In genomic region chr11:116167706-116168458, GRCh38 we compare ENCODE assay signal across 21 cellular contexts.
A peak's percentile ranks its signal among the peaks of the same experiment; 100 is the strongest.
DNase-seq lines count a peak whose midpoint lies in the region; ATAC-seq and TF ChIP-seq lines count a peak whose summit lies in the region.
"Had no signal": no experiment of that assay in that cellular context is flagged by ENCODE, and none has a peak within 500 bp of the region (broad histone marks: within the 10 kb centered on the region; RNA-seq: fewer than 3 reads in every experiment).

No MANE protein-coding gene starts in this region.

- no peak overlapping the region for H3K4me2 ChIP-seq in GM23338
- H3K4me2 ChIP-seq in hepatocyte: no peak overlapping the region
- H3K4me2 ChIP-seq: BLaER1 treated with 17β-estradiol and CSF1 and Interleukin-3, amounts not matched to agents 10 nM and 100 nM; KMS-11; SK-N-SH had no signal

- no peaks in the 10 kb centered on the region; the same call in 2 of the 3 replicates for H3K36me3 Mint-ChIP-seq in GM23338 (ENCODE audit: low read depth)
- H3K36me3 Mint-ChIP-seq in endothelial cell (ENCODE audit: low read depth, unreplicated experiment): no peaks in the 10 kb centered on the region
- no peaks in the 10 kb centered on the region for H3K36me3 Mint-ChIP-seq in osteocyte (ENCODE audit: unreplicated experiment)
- H3K36me3 Mint-ChIP-seq: CD4-positive, alpha-beta memory T cell had no signal

- DNase-seq in GM23338 (ENCODE audit: low spot score) (no peak), cerebellar cortex (ENCODE audit: low spot score) (peak; percentile 81), endothelial cell (ENCODE audit: low spot score) (peak; percentile 1), osteocyte (ENCODE audit: extremely low spot score, unreplicated experiment) (peak; percentile 65), NCI-H82 (lab: John Stamatoyannopoulos, UW) (no peak), hepatocyte (ENCODE audit: low spot score) (no peak), NOMO-1 treated with DMSO at 0.1 percent for 48 hours (lab: John Stamatoyannopoulos, UW; ENCODE audit: unreplicated experiment) (no peak)
- DNase-seq: Caco-2; CD4-positive, alpha-beta memory T cell; DND-41; GOT3; IMR-90; NCI-H1092 treated with DMSO at 0.1 percent for 48 hours; NCI-H2029; NCI-H524 treated with DMSO at 0.1 percent for 48 hours; SIG-M5; SK-N-SH had no signal

- H3K4me1 Mint-ChIP-seq in GM23338 (peaks cover 14% of the 10 kb centered on the region), endothelial cell (ENCODE audit: unreplicated experiment) (peaks cover 25% of the 10 kb centered on the region), osteocyte (ENCODE audit: unreplicated experiment) (no peaks in the 10 kb centered on the region)
- H3K4me1 Mint-ChIP-seq: CD4-positive, alpha-beta memory T cell had no signal

- H3K27ac Mint-ChIP-seq in GM23338 (no peak overlapping the region), endothelial cell (ENCODE audit: unreplicated experiment) (no peak overlapping the region), osteocyte (ENCODE audit: unreplicated experiment) (no peak overlapping the region)
- H3K27ac Mint-ChIP-seq: CD4-positive, alpha-beta memory T cell had no signal

- H3K79me2 ChIP-seq in GM23338 (replicated peaks; ENCODE audit: insufficient read depth) (no peaks in the 10 kb centered on the region), hepatocyte (no peaks in the 10 kb centered on the region)

- peak; percentile 53 for ATAC-seq in GM23338
- ATAC-seq in GM18867 (IDR thresholded peaks at IDR 0.05; ENCODE audit: unreplicated experiment): no peak
- ATAC-seq: Panc1 had no signal

- H3K4me1 ChIP-seq in GM23338 (ENCODE audit: insufficient read depth): 0 out of 2 replicates have a peak, but pooled peaks cover 4% of the 10 kb centered on the region
- no peaks in the 10 kb centered on the region for H3K4me1 ChIP-seq in hepatocyte (ENCODE audit: insufficient read depth)

- peaks cover 8% of the 10 kb centered on the region for H3K27me3 Mint-ChIP-seq in GM23338 (ENCODE audit: insufficient read depth, low read depth, poor library complexity)
- H3K27me3 Mint-ChIP-seq in endothelial cell (ENCODE audit: unreplicated experiment): peaks cover 10% of the 10 kb centered on the region
- H3K27me3 Mint-ChIP-seq in osteocyte (ENCODE audit: unreplicated experiment): peaks cover 7% of the 10 kb centered on the region

- TF ChIP-seq CTCF in GM23338 (conservative IDR thresholded peaks at IDR 0.05; ENCODE audit: low read depth in 2 of 2) (no peak), endothelial cell (IDR thresholded peaks at IDR 0.05; ENCODE audit: unreplicated experiment) (no peak), osteocyte (IDR thresholded peaks at IDR 0.05) (no peak), hepatocyte (IDR thresholded peaks at IDR 0.05; ENCODE audit: poor library complexity) (no peak)

- no peaks in the 10 kb centered on the region for H3K9me3 Mint-ChIP-seq in GM23338
- no peaks in the 10 kb centered on the region for H3K9me3 Mint-ChIP-seq in endothelial cell (ENCODE audit: unreplicated experiment)
- H3K9me3 Mint-ChIP-seq in osteocyte (ENCODE audit: unreplicated experiment): no peaks in the 10 kb centered on the region

- H3K27ac ChIP-seq in GM23338 (ENCODE audit: low read depth) (no peak overlapping the region), hepatocyte (no peak overlapping the region)
- H3K27ac ChIP-seq: BLaER1 treated with 17β-estradiol and CSF1 and Interleukin-3, amounts not matched to agents 10 nM and 100 nM; KMS-11 had no signal

- H3K9me2 ChIP-seq in GM23338 (ENCODE audit: insufficient read depth) (no peaks in the 10 kb centered on the region), hepatocyte (replicated peaks; ENCODE audit: insufficient read depth) (no peaks in the 10 kb centered on the region)
- H3K9me2 ChIP-seq: SK-N-SH had no signal

- H3K4me3 Mint-ChIP-seq in GM23338 (no peak overlapping the region), endothelial cell (ENCODE audit: unreplicated experiment) (no peak overlapping the region), osteocyte (ENCODE audit: unreplicated experiment) (no peak overlapping the region)
- H3K4me3 Mint-ChIP-seq: CD4-positive, alpha-beta memory T cell had no signal

- H3K36me3 ChIP-seq in GM23338 (ENCODE audit: insufficient read depth) (no peaks in the 10 kb centered on the region), hepatocyte (replicated peaks; ENCODE audit: insufficient read depth, low read depth) (no peaks in the 10 kb centered on the region)
- H3K36me3 ChIP-seq: BLaER1 treated with 17β-estradiol and CSF1 and Interleukin-3, amounts not matched to agents 10 nM and 100 nM had no signal

- H2AFZ ChIP-seq in GM23338 (no peak overlapping the region), hepatocyte (no peak overlapping the region)

- no peaks in the 10 kb centered on the region for H3K27me3 ChIP-seq in GM23338 (ENCODE audit: insufficient read depth)
- H3K27me3 ChIP-seq in hepatocyte: peaks cover 1% of the 10 kb centered on the region
- H3K27me3 ChIP-seq: BLaER1 treated with 17β-estradiol and CSF1 and Interleukin-3, amounts not matched to agents 10 nM and 100 nM had no signal

- H3K4me3 ChIP-seq in GM23338: no peak overlapping the region
- H3K4me3 ChIP-seq in hepatocyte: no peak overlapping the region
- H3K4me3 ChIP-seq: BLaER1 treated with 17β-estradiol and CSF1 and Interleukin-3, amounts not matched to agents 10 nM and 100 nM had no signal

- no peaks in the 10 kb centered on the region for H4K20me1 ChIP-seq in GM23338 (replicated peaks; ENCODE audit: insufficient read depth)
- no peaks in the 10 kb centered on the region for H4K20me1 ChIP-seq in hepatocyte (ENCODE audit: insufficient read depth, poor library complexity, severe bottlenecking)
- H4K20me1 ChIP-seq: BLaER1 treated with 17β-estradiol and CSF1 and Interleukin-3, amounts not matched to agents 10 nM and 100 nM had no signal

- no peaks in the 10 kb centered on the region for H3F3A ChIP-seq in GM23338 (replicated peaks; ENCODE audit: low read depth)

- H3K9me3 ChIP-seq in hepatocyte (ENCODE audit: low read depth): no peaks in the 10 kb centered on the region
- H3K9me3 ChIP-seq: BLaER1 treated with 17β-estradiol and CSF1 and Interleukin-3, amounts not matched to agents 10 nM and 100 nM; Caco-2; SK-N-SH had no signal

- 92% methylated on average over 9 of the region's 9 CpGs for WGBS in hepatocyte (ENCODE audit: low lambda C conversion rate, missing lambda C conversion rate)

TF ChIP-seq in GM23338, 12 proteins besides CTCF, POLR2A, EP300 and RAD21:
- no peak for TF ChIP-seq ZNF114 (CRISPR knock-in tag; IDR thresholded peaks at IDR 0.05)
- no peak for TF ChIP-seq JUNB (IDR thresholded peaks at IDR 0.05; ENCODE audit: unreplicated experiment)
- TF ChIP-seq POLR2AphosphoS5 (IDR thresholded peaks at IDR 0.05; ENCODE audit: low read depth): no peak
- no peak for TF ChIP-seq STAT1 (IDR thresholded peaks at IDR 0.05; ENCODE audit: unreplicated experiment)
- TF ChIP-seq EZH2 (IDR thresholded peaks at IDR 0.05; ENCODE audit: low read depth, unreplicated experiment): no peak
TF ChIP-seq in GM23338: peak in this region for 0.

Comparison
In these comparisons a context has a peak if more than half of its experiments do, and no peak if none do; other contexts are left out.
1. DNase-seq: peak in cerebellar cortex (single experiment), endothelial cell (single experiment) and osteocyte (single experiment); none in GM23338 (single experiment), NCI-H82 (single experiment), hepatocyte (single experiment) and NOMO-1 treated with DMSO at 0.1 percent for 48 hours (single experiment).